10 cellular contexts compared by ENCODE assay signal in the genomic region with DNA sequence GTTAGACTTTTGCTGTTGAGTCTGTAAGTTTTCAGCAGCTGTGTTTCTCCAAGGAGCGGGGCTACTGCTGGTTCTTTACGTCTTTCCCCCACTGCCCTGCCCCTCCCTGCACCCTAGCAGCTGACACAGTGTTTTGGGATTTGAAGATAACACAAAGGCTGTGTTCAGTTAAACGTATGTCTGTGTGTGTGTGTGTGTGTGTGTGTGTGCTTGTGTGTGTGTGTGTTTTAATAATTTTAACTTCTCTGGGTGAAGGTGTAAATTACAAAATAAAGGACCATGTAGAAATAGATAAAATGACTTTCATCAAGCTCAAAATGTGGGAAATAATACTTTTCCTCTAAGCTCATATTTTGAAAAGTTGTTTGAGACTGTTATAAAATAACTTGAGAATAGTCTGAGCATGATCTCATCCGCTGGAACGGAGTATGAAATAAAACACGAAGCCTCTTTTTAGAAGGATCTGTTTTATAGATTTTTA. TPM values are rescaled to one million over a fixed set of nuclear protein-coding genes. Genes with fewer than 3 reads are reported as not detected.
DNase-seq lines count a peak whose midpoint lies in the region; ATAC-seq and TF ChIP-seq lines count a peak whose summit lies in the region.
"Had no signal": no experiment of that assay in that cellular context is flagged by ENCODE, and none has a peak within 500 bp of the region (broad histone marks: within the 10 kb centered on the region; RNA-seq: fewer than 3 reads in every experiment).

No MANE protein-coding gene starts in this region.

- H3K27ac ChIP-seq in mesendoderm (ENCODE audit: low read depth, low read length) (no peak overlapping the region), upper lobe of right lung (peak overlapping the region; percentile 80)

- no peaks in the 10 kb centered on the region for H3K36me3 ChIP-seq in mesendoderm (ENCODE audit: control insufficient read depth, insufficient read depth, low read length)
- H3K36me3 ChIP-seq in upper lobe of right lung: no peaks in the 10 kb centered on the region

- H3K4ac ChIP-seq in mesendoderm (ENCODE audit: low read depth, low read length): no peak overlapping the region

- H3K4me1 Mint-ChIP-seq in endothelial cell (ENCODE audit: unreplicated experiment): peaks cover 58% of the 10 kb centered on the region

- WGBS in mesendoderm (ENCODE audit: extremely low coverage, insufficient coverage, low lambda C conversion rate): no CpG with 5 or more reads among the region's 6 CpGs

- H2BK120ac ChIP-seq in mesendoderm (ENCODE audit: low read depth, low read length): no peak overlapping the region

- no peak overlapping the region for H3K56ac ChIP-seq in mesendoderm (ENCODE audit: low read length)

- no peak overlapping the region for H3K4me3 Mint-ChIP-seq in endothelial cell (ENCODE audit: unreplicated experiment)
- H3K4me3 Mint-ChIP-seq: effector memory CD8-positive, alpha-beta T cell had no signal

- TF ChIP-seq CTCF in endothelial cell (IDR thresholded peaks at IDR 0.05; ENCODE audit: unreplicated experiment) (no peak), upper lobe of right lung (IDR thresholded peaks at IDR 0.05) (no peak)

- H3K27ac Mint-ChIP-seq in endothelial cell (ENCODE audit: unreplicated experiment): peak overlapping the region; percentile 84

- H3K4me1 ChIP-seq in mesendoderm (ENCODE audit: control insufficient read depth, low read depth, low read length) (peaks cover 5% of the 10 kb centered on the region), upper lobe of right lung (peaks cover 68% of the 10 kb centered on the region)

- no peak overlapping the region for H3K4me2 ChIP-seq in mesendoderm (ENCODE audit: low read length)

- H3K4me3 ChIP-seq in mesendoderm (ENCODE audit: low read length) (no peak overlapping the region), upper lobe of right lung (no peak overlapping the region)

- DNase-seq in RPMI7951 (ENCODE audit: low read depth) (peak; percentile 66), endothelial cell (ENCODE audit: low spot score) (no peak), mesendoderm (no peak), upper lobe of right lung (no peak), SW480 (ENCODE audit: low spot score) (no peak), NCI-H748 treated with DMSO at 0.1 percent for 48 hours (lab: John Stamatoyannopoulos, UW) (no peak), COR-L47 (lab: John Stamatoyannopoulos, UW) (no peak)
- no peak for DNase-seq in effector CD8-positive, alpha-beta T cell (lab: John Stamatoyannopoulos, UW)
- DNase-seq: effector memory CD8-positive, alpha-beta T cell had no signal

- no peaks in the 10 kb centered on the region for H3K36me3 Mint-ChIP-seq in endothelial cell (ENCODE audit: low read depth, unreplicated experiment)

- peaks cover 66% of the 10 kb centered on the region for H3K79me2 ChIP-seq in mesendoderm (ENCODE audit: control insufficient read depth, insufficient read depth, low read length)

- H3K27me3 ChIP-seq in mesendoderm (ENCODE audit: insufficient read depth, low read length, poor library complexity) (no peaks in the 10 kb centered on the region), upper lobe of right lung (no peaks in the 10 kb centered on the region)

- no peak overlapping the region for H2BK15ac ChIP-seq in mesendoderm (replicated peaks; ENCODE audit: low read depth)

- no peak overlapping the region for H2BK5ac ChIP-seq in mesendoderm (ENCODE audit: low read length)

- no peak overlapping the region for H4K8ac ChIP-seq in mesendoderm (ENCODE audit: low read depth, low read length)

- H3K9ac ChIP-seq in mesendoderm (ENCODE audit: low read length): peak overlapping the region; percentile 8

- H2AK5ac ChIP-seq in mesendoderm (ENCODE audit: low read length): no peak overlapping the region

- no peak overlapping the region for H3K18ac ChIP-seq in mesendoderm (ENCODE audit: low read length)

- no peak overlapping the region for H4K5ac ChIP-seq in mesendoderm (ENCODE audit: low read length)

- intact Hi-C loops in upper lobe of right lung (cut with DNase I): no loop called here

- peaks cover 5% of the 10 kb centered on the region for H3K27me3 Mint-ChIP-seq in endothelial cell (ENCODE audit: unreplicated experiment)
- H3K27me3 Mint-ChIP-seq: effector memory CD8-positive, alpha-beta T cell had no signal

- H3K9me3 Mint-ChIP-seq in endothelial cell (ENCODE audit: unreplicated experiment): no peaks in the 10 kb centered on the region
- H3K9me3 Mint-ChIP-seq: effector memory CD8-positive, alpha-beta T cell had no signal

- H3K9me3 ChIP-seq in upper lobe of right lung: no peaks in the 10 kb centered on the region

- no peak for ATAC-seq in upper lobe of right lung
- ATAC-seq: effector memory CD8-positive, alpha-beta T cell had no signal

- peaks cover 16% of the 10 kb centered on the region for H3K79me1 ChIP-seq in mesendoderm (ENCODE audit: low read length)

- no peak overlapping the region for H3K23ac ChIP-seq in mesendoderm (ENCODE audit: low read length)

RNA-seq across cellular contexts. Expression of a gene that starts 10.9 kb away (rescaled TPM):
- total RNA-seq in RPMI7951 (2014; rRNA removed; shearing (Covaris generic)): 11.4 and 12.1 TPM in 2 replicates
- total RNA-seq in endothelial cell (ENCODE audit: unreplicated experiment) (121 TPM), upper lobe of right lung (52.1 TPM)
- 60.5 TPM for polyA plus RNA-seq in mesendoderm (2013, experiment 1 of 2)
- polyA plus RNA-seq in mesendoderm (2013, experiment 2 of 2): 59.9 TPM

RNA-seq across cellular contexts. Expression of a gene that starts 50.7 kb away (rescaled TPM):
- total RNA-seq in RPMI7951 (2014; rRNA removed; shearing (Covaris generic)): not detected in 2 replicates
- total RNA-seq in endothelial cell (ENCODE audit: unreplicated experiment) (not detected), upper lobe of right lung (not detected)
- polyA plus RNA-seq in mesendoderm (2013, experiment 1 of 2): not detected
- polyA plus RNA-seq in mesendoderm (2013, experiment 2 of 2): not detected
- total RNA-seq: T-helper 2 cell treated with Interferon-gamma antibody and Interleukin-4, amounts not matched to agents 100 ng/mL and 5 ng/mL, for 36 hours had no signal
